Comparison of ENCODE assay signal across 8 cellular contexts in genomic region chr17:28644782-28645575, GRCh38. TPM values are rescaled to one million over a fixed set of nuclear protein-coding genes. Genes with fewer than 3 reads are reported as not detected.
DNase-seq lines count a peak whose midpoint lies in the region; ATAC-seq, FAIRE-seq and TF ChIP-seq lines count a peak whose summit lies in the region.

TSS of gene BLTP2 (minus strand) at chr17:28645158. CDS start at chr17:28645056, 102 bp downstream.

- peak within 1 kb of the TSS; percentile 79 for H3K4me2 ChIP-seq in A549

- CTCF ChIA-PET in A549 (lab: Yijun Ruan, JAX) = interaction anchor here (1.0 to 6.8 kb wide), 24 partner anchors 10 to 151 kb away, joined by 3 to 90 read pairs (median 8); partner anchors contain the start of genes NEK8, PROCA1, RPL23A and SDF2

- FAIRE-seq in A549 (lab: Jason Lieb, UNC) (no peak), small intestine (lab: Jason Lieb, UNC) (no peak)

- TF ChIP-seq CTCF in A549 (IDR thresholded peaks at IDR 0.05) (no peak), WERI-Rb-1 (IDR thresholded peaks at IDR 0.05; ENCODE audit: low read depth, low read length) (no peak), breast epithelium (IDR thresholded peaks at IDR 0.05) (peak; percentile 25 to 57 (median 25))

- DNase-seq in A549 (ENCODE audit: low read depth in 1 of 2, low spot score in 1 of 2) (peak; percentile 97 to 99), NCI-H2196 treated with DMSO at 0.1 percent for 48 hours (lab: John Stamatoyannopoulos, UW; ENCODE audit: unreplicated experiment) (peak; percentile 43), WERI-Rb-1 (peak; percentile 96), breast epithelium (ENCODE audit: low spot score in 2 of 2) (peak; percentile 94 to 96), iPS-NIHi11 (ENCODE audit: low spot score) (peak; percentile 99), small intestine (peak; percentile 97)

- 3% methylated on average over 39 of the region's 89 CpGs for WGBS in A549 (ENCODE audit: missing lambda C conversion rate)
- WGBS in small intestine, 3 donors = 0 to 1% (median 1%) methylated on average over 61 to 89 of the region's 89 CpGs

- H3K36me3 ChIP-seq in WERI-Rb-1 (peaks cover 46% of the 10 kb centered on the region), breast epithelium (no peaks in the 10 kb centered on the region), small intestine (ENCODE audit: control insufficient read depth in 2 of 2, insufficient read depth in 2 of 2, low read length in 2 of 2) (peaks cover 5 to 11% of the 10 kb centered on the region in 2 donors)

- intact Hi-C loops in breast epithelium (cut with DNase I; ENCODE audit: low total_unique reads) = no loop called here

- H3K4me3 ChIP-seq in A549 (peak within 1 kb of the TSS; percentile 94), WERI-Rb-1 (ENCODE audit: low read depth, low read length) (peak within 1 kb of the TSS; percentile 91), breast epithelium (peak within 1 kb of the TSS; percentile 87 to 97 (median 97)), small intestine (ENCODE audit: low read depth in 1 of 2, low read length in 2 of 2) (peak within 1 kb of the TSS; percentile 70 to 96)

- TF ChIP-seq EP300 in A549 (IDR thresholded peaks at IDR 0.05) = no peak

- H3K9me3 ChIP-seq in A549 (no peaks in the 10 kb centered on the region), WERI-Rb-1 (ENCODE audit: severe bottlenecking) (no peaks in the 10 kb centered on the region), breast epithelium (no peaks in the 10 kb centered on the region), small intestine (ENCODE audit: control insufficient read depth, low read depth) (no peaks in the 10 kb centered on the region)

- TF ChIP-seq POLR2A in A549 (IDR thresholded peaks at IDR 0.05; ENCODE audit: low read length) = peak; percentile 82
- TF ChIP-seq POLR2A in breast epithelium (IDR thresholded peaks at IDR 0.05) = peak; percentile 85

- no peaks in the 10 kb centered on the region for H3K27me3 ChIP-seq in WERI-Rb-1 (ENCODE audit: insufficient read depth, low read depth, severe bottlenecking)
- H3K27me3 ChIP-seq in breast epithelium = no peaks in the 10 kb centered on the region
- no peaks in the 10 kb centered on the region for H3K27me3 ChIP-seq in small intestine (ENCODE audit: control insufficient read depth in 2 of 2, insufficient read depth in 2 of 2, low read length in 2 of 2)

- H3K4me1 ChIP-seq in A549 = peaks cover 32% of the 10 kb centered on the region
- peaks cover 0 to 13% of the 10 kb centered on the region in 2 donors for H3K4me1 ChIP-seq in breast epithelium
- H3K4me1 ChIP-seq in small intestine (ENCODE audit: control insufficient read depth in 2 of 2, insufficient read depth in 1 of 2, low read depth in 1 of 2, low read length in 1 of 2) = peaks cover 2 to 7% of the 10 kb centered on the region in 2 donors

- TF ChIP-seq RAD21 in A549 (conservative IDR thresholded peaks at IDR 0.05 in 1 of 2, IDR thresholded peaks at IDR 0.05 in 1 of 2) = no peak

- peak within 1 kb of the TSS; percentile 97 to 99 for H3K27ac ChIP-seq in A549
- peak within 1 kb of the TSS; percentile 60 for H3K27ac ChIP-seq in WERI-Rb-1
- H3K27ac ChIP-seq in breast epithelium = peak within 1 kb of the TSS; percentile 93 to 95
- peak within 1 kb of the TSS; percentile 85 to 96 for H3K27ac ChIP-seq in small intestine (ENCODE audit: low read depth in 1 of 2, low read length in 1 of 2)

- ATAC-seq in A549 (peak; percentile 94 to 97), GM18868 (IDR thresholded peaks at IDR 0.05; ENCODE audit: unreplicated experiment) (peak; percentile 90), HG03103 (IDR thresholded peaks at IDR 0.05; ENCODE audit: low read depth, unreplicated experiment) (peak; percentile 90)

- POLR2A ChIA-PET in A549 (lab: Yijun Ruan, JAX) = interaction anchor here (0.6 to 2.6 kb wide), 21 partner anchors 10 to 292 kb away, joined by 3 to 41 read pairs (median 5); partner anchors contain the start of genes PIGS, PROCA1, RPL23A and SDF2

TF ChIP-seq in A549, 52 proteins besides CTCF, POLR2A, EP300 and RAD21 (continues in another document):
- TF ChIP-seq CEBPB (IDR thresholded peaks at IDR 0.05) = no peak
- no peak for TF ChIP-seq EHMT2 (IDR thresholded peaks at IDR 0.05; ENCODE audit: low read depth)
- TF ChIP-seq MAX (IDR thresholded peaks at IDR 0.05) = peak; percentile 85
- no peak for TF ChIP-seq HES2 (IDR thresholded peaks at IDR 0.05)
- TF ChIP-seq HDAC2 (IDR thresholded peaks at IDR 0.05) = no peak
- TF ChIP-seq HOXB5 (CRISPR knock-in tag; IDR thresholded peaks at IDR 0.05) = no peak
- TF ChIP-seq EHF (CRISPR knock-in tag; IDR thresholded peaks at IDR 0.05) = no peak
- TF ChIP-seq ZNF302 (CRISPR knock-in tag; IDR thresholded peaks at IDR 0.05) = no peak
- TF ChIP-seq PBX3 (IDR thresholded peaks at IDR 0.05) = no peak
- no peak for TF ChIP-seq TP53 (CRISPR knock-in tag; IDR thresholded peaks at IDR 0.05)
- TF ChIP-seq POLR2AphosphoS2 (conservative IDR thresholded peaks at IDR 0.05; ENCODE audit: low read length) = no peak
- no peak for TF ChIP-seq FOXS1 (CRISPR knock-in tag; IDR thresholded peaks at IDR 0.05)
- peak; percentile 88 for TF ChIP-seq PHF8 (IDR thresholded peaks at IDR 0.05; ENCODE audit: borderline replicate concordance, low read depth)
- no peak for TF ChIP-seq RARB (CRISPR knock-in tag; IDR thresholded peaks at IDR 0.05)
- TF ChIP-seq E2F6 (IDR thresholded peaks at IDR 0.05; ENCODE audit: borderline replicate concordance, low read depth) = peak; percentile 64
- no peak for TF ChIP-seq CBX2 (IDR thresholded peaks at IDR 0.05; ENCODE audit: borderline replicate concordance, low read depth)
- peak; percentile 72; the same call in 1 of the 2 replicates for TF ChIP-seq MAZ (IDR thresholded peaks at IDR 0.05; ENCODE audit: borderline replicate concordance, low read depth, low read length)
- TF ChIP-seq BHLHE40 (IDR thresholded peaks at IDR 0.05; ENCODE audit: low read depth, low read length) = no peak
- 0 out of 2 replicates have a peak, but pooled peaks have one; percentile 12 for TF ChIP-seq RFX5 (IDR thresholded peaks at IDR 0.05)
- no peak for TF ChIP-seq ELK1 (IDR thresholded peaks at IDR 0.05; ENCODE audit: low read depth, low read length)
- TF ChIP-seq USF2 (IDR thresholded peaks at IDR 0.05) = no peak
- TF ChIP-seq FOSL2 (IDR thresholded peaks at IDR 0.05) = no peak
- peak; percentile 33; the same call in 1 of the 2 replicates for TF ChIP-seq FOSL2 (CRISPR knock-in tag; IDR thresholded peaks at IDR 0.05)
- TF ChIP-seq ATOH8 (CRISPR knock-in tag; IDR thresholded peaks at IDR 0.05; ENCODE audit: low read depth) = no peak

RNA-seq across cellular contexts. Expression of gene BLTP2, which starts in this region (rescaled TPM):
- polyA plus RNA-seq in A549 (2011; rRNA removed) (150 and 243 TPM in 2 replicates), A549 (2017; fragmentation: RNase III; extraction: RNeasy Plus Mini Kit Qiagen cat#74134 plus additional on column Dnase treatment) (78.8 to 81.1 TPM (median 79.8 TPM) in 3 replicates), small intestine (10 to 100 TPM; 15.7 to 41.6 (median 19.5) TPM)
- 42.7 and 55.5 TPM in 2 replicates for polyA plus RNA-seq in A549 (2012; cell fraction: cytosol; rRNA removed)
- polyA plus RNA-seq in A549 (2012; cell fraction: nucleus; rRNA removed) = 65.3 and 85.0 TPM in 2 replicates
- 576 and 685 TPM in 2 replicates for polyA minus RNA-seq in A549 (2011; rRNA and poly(A)+ RNA removed)
- total RNA-seq in breast epithelium = 100 to 1,000 TPM; 107 to 131 (median 107) TPM

Comparison
In these comparisons a context has a peak if more than half of its experiments do, and no peak if none do; other contexts are left out.
1. Peak in every context shown above with its lines: DNase-seq, ATAC-seq, H3K4me3 ChIP-seq and H3K27ac ChIP-seq.
2. DNase-seq: peak in every context shown above with its lines; median percentile 99 in iPS-NIHi11; 98 in A549; 97 in small intestine; 96 in WERI-Rb-1; 95 in breast epithelium; 43 in NCI-H2196 treated with DMSO at 0.1 percent for 48 hours.
3. CTCF ChIP-seq: peak in breast epithelium (3 of 3); none in A549 (single experiment) and WERI-Rb-1 (single experiment).